In the genomic region with DNA sequence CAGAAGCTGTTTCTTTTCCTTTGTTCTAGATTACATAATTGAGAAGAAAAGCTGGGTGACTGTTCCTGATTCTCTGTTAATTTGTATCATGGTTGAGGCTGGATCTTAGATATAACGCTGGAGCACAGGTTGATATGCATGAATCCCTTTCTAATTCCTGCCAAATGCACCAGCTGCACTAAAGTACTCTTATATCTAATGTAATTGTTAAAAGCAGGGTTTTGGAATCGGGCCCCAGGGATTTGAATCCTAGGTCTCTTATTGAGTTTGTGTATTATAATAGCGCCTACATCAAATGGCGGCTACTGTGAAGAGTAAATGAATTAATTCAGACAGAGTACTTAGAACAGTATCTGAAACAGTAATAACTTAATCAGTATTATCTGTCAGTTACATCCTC, we compare ENCODE assay signal across 9 cellular contexts.
"Had no signal": no experiment of that assay in that cellular context is flagged by ENCODE, and none has a peak within 500 bp of the region (broad histone marks: within the 10 kb centered on the region; RNA-seq: fewer than 3 reads in every experiment).

No MANE protein-coding gene starts in this region.

- ATAC-seq: right lobe of liver had no signal

- DNase-seq: activated CD4-positive, alpha-beta T cell treated with anti-CD3 and anti-CD28 coated beads, Interleukin-2, amount 50 U/mL, for 48 hours; activated naive CD4-positive, alpha-beta T cell treated with anti-CD3 and anti-CD28 coated beads, Interleukin-2, amount 10 ng/mL, durations not matched to agents 7 days and 5 days; activated T-cell treated with anti-CD3 and anti-CD28 coated beads, Interleukin-2, amount 50 U/mL, for 24 hours; effector memory CD4-positive, alpha-beta T cell; foreskin fibroblast; hypothalamus; kidney glomerular epithelial cell; right lobe of liver; stimulated activated CD4-positive, alpha-beta T cell treated with anti-CD3 and anti-CD28 coated beads, Interleukin-4, amount 100 ng/mL, for 4 hours had no signal
